1 cellular context compared by ENCODE assay signal in the genomic region with DNA sequence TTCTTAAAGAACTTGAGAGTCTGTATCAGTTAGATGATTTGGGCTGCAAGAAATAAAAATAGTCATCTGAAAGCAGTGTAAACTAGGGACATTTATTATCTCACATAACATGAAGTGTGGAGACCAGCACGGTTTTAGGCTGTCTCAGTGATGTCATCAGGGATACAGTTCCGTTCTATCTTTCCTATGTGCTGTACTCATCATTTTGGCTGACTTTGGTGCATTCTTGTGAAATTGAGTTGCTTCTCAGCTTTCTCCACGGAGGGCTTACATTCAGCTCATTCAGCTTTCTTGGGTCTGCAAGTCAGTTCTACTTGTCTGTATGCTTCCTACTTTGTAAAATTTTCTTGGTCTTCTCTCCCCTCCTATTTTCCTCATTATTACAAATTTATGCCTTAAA.
TF ChIP-seq lines count a peak whose summit lies in the region.

No MANE protein-coding gene starts in this region.

TF ChIP-seq in IMR-90, 13 proteins besides CTCF, POLR2A, EP300 and RAD21:
- TF ChIP-seq NFE2L2 (IDR thresholded peaks at IDR 0.05; ENCODE audit: low read depth, low read length) (no peak), MXI1 (IDR thresholded peaks at IDR 0.05; ENCODE audit: borderline replicate concordance, low read depth, low read length) (no peak), SMC3 (IDR thresholded peaks at IDR 0.05; ENCODE audit: low read depth, low read length) (no peak), CEBPB (IDR thresholded peaks at IDR 0.05; ENCODE audit: low read depth, low read length) (no peak), BHLHE40 (IDR thresholded peaks at IDR 0.05; ENCODE audit: low read depth, low read length) (no peak)
